ENCODE assay signal across 8 cellular contexts in genomic region chr1:153963030-153963849, GRCh38.
DNase-seq lines count a peak whose midpoint lies in the region; ATAC-seq and TF ChIP-seq lines count a peak whose summit lies in the region.

Gene SLC39A1, minus strand, starts transcription at chr1:153963537. Its CDS starts 822 bp downstream, at chr1:153962715.

- TF ChIP-seq CTCF in choroid plexus epithelial cell (conservative IDR thresholded peaks at IDR 0.05; ENCODE audit: low read depth, low read length) = no peak

- peak within 1 kb of the TSS; percentile 91 for H3K27ac ChIP-seq in layer of hippocampus (ENCODE audit: low read depth, low read length)

- ATAC-seq in HG03520 (IDR thresholded peaks at IDR 0.05; ENCODE audit: unreplicated experiment) = peak; percentile 36

- no peaks in the 10 kb centered on the region for H3K27me3 ChIP-seq in layer of hippocampus (ENCODE audit: control insufficient read depth, insufficient read depth, low read length)

- DNase-seq in AG20443 (ENCODE audit: low spot score) (peak; percentile 96), NCI-H69 (lab: John Stamatoyannopoulos, UW) (peak; percentile 99), choroid plexus epithelial cell (ENCODE audit: low read depth) (peak; percentile 97)
- peak; percentile 96 for DNase-seq in activated CD4-positive, alpha-beta T cell treated with anti-CD3 and anti-CD28 coated beads for 48 hours
- DNase-seq in stimulated activated CD4-positive, alpha-beta T cell treated with anti-CD3 and anti-CD28 coated beads, Interleukin-1b, Interleukin-23, amount 100 ng/mL, for 24 hours (ENCODE audit: low read depth in 4 of 4, low spot score in 1 of 4) = peak; percentile 90 to 97 (median 94)

- TF ChIP-seq POLR2A in GM19193 (IDR thresholded peaks at IDR 0.05; ENCODE audit: extremely low read depth, insufficient read depth, insufficient read length) = peak; percentile 78

- H3K4me3 ChIP-seq in choroid plexus epithelial cell (ENCODE audit: low read depth, low read length) = peak within 1 kb of the TSS; percentile 89

Comparison
In these comparisons a context has a peak if more than half of its experiments do, and no peak if none do; other contexts are left out.
1. Peak in every context shown above with its lines: DNase-seq, ATAC-seq, H3K4me3 ChIP-seq and H3K27ac ChIP-seq.